In genomic region chr4:38818441-38818976, GRCh38 we compare ENCODE assay signal across 1 cellular context.
TF ChIP-seq lines count a peak whose summit lies in the region.

No MANE protein-coding gene starts in this region.

TF ChIP-seq in GM23338, 12 proteins besides CTCF, POLR2A, EP300 and RAD21 (continued from another document):
- TF ChIP-seq ZNF462 (CRISPR knock-in tag; IDR thresholded peaks at IDR 0.05): no peak
- no peak for TF ChIP-seq NANOG (IDR thresholded peaks at IDR 0.05; ENCODE audit: borderline replicate concordance)
- TF ChIP-seq CREB1 (CRISPR knock-in tag; IDR thresholded peaks at IDR 0.05; ENCODE audit: low read depth): no peak
- no peak for TF ChIP-seq JUNB (IDR thresholded peaks at IDR 0.05; ENCODE audit: unreplicated experiment)
